ENCODE assay signal across 13 cellular contexts in genomic region chr9:32580631-32581300, GRCh38. TPM values are rescaled to one million over a fixed set of nuclear protein-coding genes. Genes with fewer than 3 reads are reported as not detected.
A peak's percentile ranks its signal among the peaks of the same experiment; 100 is the strongest.
DNase-seq lines count a peak whose midpoint lies in the region; ATAC-seq and TF ChIP-seq lines count a peak whose summit lies in the region.
"Had no signal": no experiment of that assay in that cellular context is flagged by ENCODE, and none has a peak within 500 bp of the region (broad histone marks: within the 10 kb centered on the region; RNA-seq: fewer than 3 reads in every experiment).

No MANE protein-coding gene starts in this region.

- no peak for ATAC-seq in activated CD4-positive, CD25-positive, alpha-beta regulatory T cell treated with anti-CD3 and anti-CD28 coated beads, Interleukin-2, amount 50 U/mL, for 24 hours

- DNase-seq in NCI-H82 (lab: John Stamatoyannopoulos, UW) (peak; percentile 21), NCI-H82 treated with DMSO at 0.1 percent for 48 hours (lab: John Stamatoyannopoulos, UW; ENCODE audit: unreplicated experiment) (no peak), OCI-M1 (lab: John Stamatoyannopoulos, UW) (peak; percentile 60), erythroblast (lab: John Stamatoyannopoulos, UW) (peak; percentile 12 to 34), renal cortical epithelial cell (ENCODE audit: low read depth) (peak; percentile 19), AG08395 (ENCODE audit: low spot score) (no peak)
- no peak for DNase-seq in activated T-cell treated with anti-CD3 and anti-CD28 coated beads, Interleukin-2, amount 50 U/mL, for 48 hours
- DNase-seq: activated T-cell treated with anti-CD3 and anti-CD28 coated beads, Interleukin-2, amount 50 U/mL, for 4 hours; posterior cingulate gyrus; stomach had no signal

- TF ChIP-seq POLR2A in erythroblast (IDR thresholded peaks at IDR 0.05; ENCODE audit: low read length) = no peak

RNA-seq across cellular contexts. Expression of gene NDUFB6, which starts 7.8 kb away (rescaled TPM):
- total RNA-seq in renal cortical epithelial cell = 43.8 and 73.6 TPM in 2 replicates

RNA-seq across cellular contexts. Expression of gene TOPORS, which starts 28.4 kb away (rescaled TPM):
- total RNA-seq in renal cortical epithelial cell = 44.3 and 49.0 TPM in 2 replicates

RNA-seq across cellular contexts. Expression of gene SMIM27, which starts 28.6 kb away (rescaled TPM):
- 2.3 and 6.8 TPM in 2 replicates for total RNA-seq in renal cortical epithelial cell

RNA-seq across cellular contexts. Expression of gene TAF1L, which starts 54.7 kb away (rescaled TPM):
- under 0.01 TPM in 1 of 2 replicates, not detected in the other for total RNA-seq in renal cortical epithelial cell
- total RNA-seq: lung microvascular endothelial cell, stomach, T-cell had no signal

RNA-seq across cellular contexts. Expression of gene RIGI, which starts 54.8 kb away (rescaled TPM):
- total RNA-seq in renal cortical epithelial cell = 28.6 and 49.7 TPM in 2 replicates

Comparison
In these comparisons a context has a peak if more than half of its experiments do, and no peak if none do; other contexts are left out.
1. DNase-seq: peak in NCI-H82 (single experiment), OCI-M1 (single experiment), erythroblast (2 of 2) and renal cortical epithelial cell (single experiment); none in NCI-H82 treated with DMSO at 0.1 percent for 48 hours (single experiment), activated T-cell treated with anti-CD3 and anti-CD28 coated beads, Interleukin-2, amount 50 U/mL, for 48 hours (0 of 2) and AG08395 (single experiment).